In genomic region chr1:239707615-239708014, GRCh38 we compare ENCODE assay signal across 36 cellular contexts.
"Had no signal": no experiment of that assay in that cellular context is flagged by ENCODE, and none has a peak within 500 bp of the region (broad histone marks: within the 10 kb centered on the region; RNA-seq: fewer than 3 reads in every experiment).

No MANE protein-coding gene starts in this region.

- H3K9me3 Mint-ChIP-seq: activated CD4-positive, alpha-beta memory T cell treated with anti-CD3 and anti-CD28 coated beads, Interleukin-2, amount 10 ng/mL, durations not matched to agents 7 days and 5 days; activated T-helper 2 cell treated with anti-CD3 and anti-CD28 coated beads, Interferon-gamma antibody, Interleukin-2, Interleukin-4, amounts not matched to agents 10 μg/mL and 5 μg/mL and 100 μg/mL, durations not matched to agents 14 hours and 24 hours and 36 hours had no signal

- ATAC-seq: activated CD4-positive, alpha-beta T cell treated with anti-CD3 and anti-CD28 coated beads for 36 hours; activated CD4-positive, CD25-positive, alpha-beta regulatory T cell treated with anti-CD3 and anti-CD28 coated beads, Interleukin-2, amount 50 U/mL, for 24 hours; activated CD8-positive, alpha-beta memory T cell treated with anti-CD3 and anti-CD28 coated beads, Interleukin-2, amount 10 ng/mL, durations not matched to agents 7 days and 5 days; PC-3 had no signal

- H3K27me3 ChIP-seq: ascending aorta, cardiac muscle cell, colonic mucosa, Peyer's patch, SJSA1 had no signal

- H3K27ac Mint-ChIP-seq: activated CD4-positive, alpha-beta memory T cell treated with anti-CD3 and anti-CD28 coated beads, Interleukin-2, amount 10 ng/mL, durations not matched to agents 7 days and 5 days; activated CD4-positive, alpha-beta T cell treated with anti-CD3 and anti-CD28 coated beads for 36 hours; activated CD8-positive, alpha-beta memory T cell treated with anti-CD3 and anti-CD28 coated beads, Interleukin-2, amount 10 ng/mL, durations not matched to agents 7 days and 5 days; activated naive CD8-positive, alpha-beta T cell treated with anti-CD3 and anti-CD28 coated beads, Interleukin-2, amount 10 ng/mL, durations not matched to agents 7 days and 5 days; activated T-helper 2 cell treated with anti-CD3 and anti-CD28 coated beads, Interferon-gamma antibody, Interleukin-2, Interleukin-4, amounts not matched to agents 10 μg/mL and 5 μg/mL and 100 μg/mL, durations not matched to agents 14 hours and 24 hours and 36 hours had no signal

- H3K9me3 ChIP-seq: ascending aorta, colonic mucosa, Peyer's patch, SJSA1 had no signal

- H3K27me3 Mint-ChIP-seq: activated CD4-positive, alpha-beta memory T cell treated with anti-CD3 and anti-CD28 coated beads, Interleukin-2, amount 10 ng/mL, durations not matched to agents 7 days and 5 days; activated CD4-positive, alpha-beta T cell treated with anti-CD3 and anti-CD28 coated beads for 36 hours; activated CD8-positive, alpha-beta memory T cell treated with anti-CD3 and anti-CD28 coated beads, Interleukin-2, amount 10 ng/mL, durations not matched to agents 7 days and 5 days; activated naive CD8-positive, alpha-beta T cell treated with anti-CD3 and anti-CD28 coated beads, Interleukin-2, amount 10 ng/mL, durations not matched to agents 7 days and 5 days; central memory CD8-positive, alpha-beta T cell had no signal

- H3K4me3 Mint-ChIP-seq: activated CD4-positive, alpha-beta memory T cell treated with anti-CD3 and anti-CD28 coated beads, Interleukin-2, amount 10 ng/mL, durations not matched to agents 7 days and 5 days; activated CD4-positive, alpha-beta T cell treated with anti-CD3 and anti-CD28 coated beads for 36 hours; activated CD8-positive, alpha-beta memory T cell treated with anti-CD3 and anti-CD28 coated beads, Interleukin-2, amount 10 ng/mL, durations not matched to agents 7 days and 5 days; activated naive CD8-positive, alpha-beta T cell treated with anti-CD3 and anti-CD28 coated beads, Interleukin-2, amount 10 ng/mL, durations not matched to agents 7 days and 5 days; central memory CD8-positive, alpha-beta T cell had no signal

- DNase-seq: activated CD4-positive, alpha-beta memory T cell treated with anti-CD3 and anti-CD28 coated beads, Interleukin-2, amount 10 ng/mL, durations not matched to agents 7 days and 5 days; activated CD4-positive, alpha-beta T cell treated with anti-CD3 and anti-CD28 coated beads for 36 hours; activated CD8-positive, alpha-beta memory T cell treated with anti-CD3 and anti-CD28 coated beads for 24 hours; activated CD8-positive, alpha-beta memory T cell treated with anti-CD3 and anti-CD28 coated beads, Interleukin-2, amount 10 ng/mL, durations not matched to agents 7 days and 5 days; activated CD8-positive, alpha-beta memory T cell treated with anti-CD3 and anti-CD28 coated beads, Interleukin-2, amount 50 U/mL, for 48 hours; activated gamma-delta T cell; activated naive CD4-positive, alpha-beta T cell treated with Interleukin-2 at 50 U/mL for 16 hours; activated naive CD8-positive, alpha-beta T cell treated with anti-CD3 and anti-CD28 coated beads, Interleukin-2, amount 10 ng/mL, durations not matched to agents 7 days and 5 days; amygdala; colonic mucosa; MM.1S; MV-4-11; NCI-H1092 treated with DMSO at 0.1 percent for 48 hours; NCI-H1417; NCI-H146; NCI-H187; NCI-H2029 treated with DMSO at 0.1 percent for 48 hours; NCI-H2107; NCI-H2171; NCI-H510A; NCI-H526; NCI-H748 treated with DMSO at 0.1 percent for 48 hours; NK-92 treated with Interleukin-12 subunit alpha and Interleukin-12 subunit beta, amount 100 ng/mL, for 24 hours; PC-3; Peyer's patch; RPMI8226; SHP77 treated with DMSO at 0.1 percent for 48 hours; SW 1271; T1000 had no signal

- H3K4me1 Mint-ChIP-seq: central memory CD8-positive, alpha-beta T cell had no signal

- H3K27ac ChIP-seq: ascending aorta, cardiac muscle cell, colonic mucosa, KMS-11, Peyer's patch, SJSA1 had no signal
